Comparison of ENCODE assay signal across 17 cellular contexts in genomic region chr4:7297881-7298280, GRCh38.
DNase-seq lines count a peak whose midpoint lies in the region; ATAC-seq and TF ChIP-seq lines count a peak whose summit lies in the region.
"Had no signal": no experiment of that assay in that cellular context is flagged by ENCODE, and none has a peak within 500 bp of the region (broad histone marks: within the 10 kb centered on the region; RNA-seq: fewer than 3 reads in every experiment).

No MANE protein-coding gene starts in this region.

- peak overlapping the region; percentile 91 for H3K27ac ChIP-seq in neural progenitor cell
- H3K27ac ChIP-seq: HL-60 had no signal

- H3K27ac Mint-ChIP-seq in chondrocyte (ENCODE audit: unreplicated experiment) (no peak overlapping the region), neural progenitor cell (no peak overlapping the region)
- H3K27ac Mint-ChIP-seq: CD4-positive, alpha-beta memory T cell; HFFc6 had no signal

- no peaks in the 10 kb centered on the region for H3K79me2 ChIP-seq in neural progenitor cell (ENCODE audit: low read depth)

- H3K36me3 Mint-ChIP-seq in chondrocyte (ENCODE audit: low read depth) (no peaks in the 10 kb centered on the region), neural progenitor cell (no peaks in the 10 kb centered on the region)
- H3K36me3 Mint-ChIP-seq: CD4-positive, alpha-beta memory T cell had no signal

- H3K9me3 Mint-ChIP-seq in chondrocyte (ENCODE audit: low read depth) (no peaks in the 10 kb centered on the region), neural progenitor cell (no peaks in the 10 kb centered on the region)
- H3K9me3 Mint-ChIP-seq: HFFc6 had no signal

- TF ChIP-seq CTCF in chondrocyte (IDR thresholded peaks at IDR 0.05) (no peak), neural progenitor cell (IDR thresholded peaks at IDR 0.05) (no peak)

- H3K4me2 ChIP-seq in neural progenitor cell = peak overlapping the region; percentile 67

- peaks cover 46% of the 10 kb centered on the region for H3K4me1 ChIP-seq in neural progenitor cell

- H3F3A ChIP-seq in neural progenitor cell (ENCODE audit: low read depth) = peaks cover 34% of the 10 kb centered on the region

- no peaks in the 10 kb centered on the region for H3K36me3 ChIP-seq in neural progenitor cell

- H3K4me3 ChIP-seq in neural progenitor cell = no peak overlapping the region

- no peaks in the 10 kb centered on the region for H3K27me3 ChIP-seq in neural progenitor cell

- DNase-seq in Right ventricle myocardium superior (peak; percentile 27), left ventricle myocardium superior (no peak), chondrocyte (ENCODE audit: low spot score) (peak; percentile 77), neural progenitor cell (ENCODE audit: low spot score) (no peak), EL (no peak), CD1c-positive myeloid dendritic cell (ENCODE audit: extremely low spot score) (no peak), HT-29 (ENCODE audit: low spot score) (no peak)
- DNase-seq: 8988T; AML-193; C1 segment of cervical spinal cord; CD4-positive, alpha-beta memory T cell; DMS79; GDM1; GOT3; HCEC 1CT; HFFc6 had no signal

- H3K9me3 ChIP-seq in neural progenitor cell (ENCODE audit: low read depth) = no peaks in the 10 kb centered on the region

- H3K4me3 Mint-ChIP-seq in chondrocyte (ENCODE audit: unreplicated experiment) (no peak overlapping the region), neural progenitor cell (no peak overlapping the region)
- H3K4me3 Mint-ChIP-seq: CD4-positive, alpha-beta memory T cell; HFFc6 had no signal

- H3K4me1 Mint-ChIP-seq in chondrocyte (ENCODE audit: low read depth) = peaks cover 3% of the 10 kb centered on the region
- H3K4me1 Mint-ChIP-seq in neural progenitor cell = peaks cover 51% of the 10 kb centered on the region
- H3K4me1 Mint-ChIP-seq: CD4-positive, alpha-beta memory T cell had no signal

- intact Hi-C loops in Right ventricle myocardium superior (cut with DNase I) (loop anchor here (2.0 kb wide), 1 partner anchor 105 kb away; the partner anchor contains the start of gene SORCS2), left ventricle myocardium superior (cut with micrococcal nuclease) (loop anchor here (10.0 kb wide), 1 partner anchor 103 kb away; the partner anchor contains the start of gene SORCS2)

- H4K20me1 ChIP-seq in neural progenitor cell (ENCODE audit: low read depth) = peaks cover 4% of the 10 kb centered on the region

- no peak overlapping the region for H2AFZ ChIP-seq in neural progenitor cell (replicated peaks)

- ATAC-seq in Right ventricle myocardium superior (ENCODE audit: poor library complexity) (no peak), left ventricle myocardium superior (no peak)

- H3K9ac ChIP-seq in neural progenitor cell = no peak overlapping the region

- H3K27me3 Mint-ChIP-seq in chondrocyte (ENCODE audit: low read depth) (peaks cover 44% of the 10 kb centered on the region), neural progenitor cell (ENCODE audit: insufficient read depth, low read depth) (peaks cover 10% of the 10 kb centered on the region)

Comparison
In these comparisons a context has a peak if more than half of its experiments do, and no peak if none do; other contexts are left out.
1. DNase-seq: peak in Right ventricle myocardium superior (single experiment) and chondrocyte (single experiment); none in left ventricle myocardium superior (single experiment), neural progenitor cell (single experiment), EL (single experiment), CD1c-positive myeloid dendritic cell (single experiment) and HT-29 (single experiment).